8 cellular contexts compared by ENCODE assay signal in genomic region chr6:46419576-46420002, GRCh38.
DNase-seq lines count a peak whose midpoint lies in the region; ATAC-seq and TF ChIP-seq lines count a peak whose summit lies in the region.

No MANE protein-coding gene starts in this region.

- H3K4me1 Mint-ChIP-seq in endothelial cell (ENCODE audit: unreplicated experiment), result peaks cover 7% of the 10 kb centered on the region

- H3K27me3 Mint-ChIP-seq in endothelial cell (ENCODE audit: unreplicated experiment), result peaks cover 3% of the 10 kb centered on the region

- H3K4me3 ChIP-seq in MM.1S (ENCODE audit: low read length) (no peak overlapping the region), SJCRH30 (no peak overlapping the region)

- no peaks in the 10 kb centered on the region for H3K36me3 ChIP-seq in MM.1S (replicated peaks; ENCODE audit: insufficient read depth, low read length)
- H3K36me3 ChIP-seq in SJCRH30, result no peaks in the 10 kb centered on the region

- H3K27ac ChIP-seq in MM.1S (ENCODE audit: low read length), result no peak overlapping the region
- no peak overlapping the region for H3K27ac ChIP-seq in SJCRH30

- no peaks in the 10 kb centered on the region for H3K4me1 ChIP-seq in MM.1S (ENCODE audit: low read length)
- H3K4me1 ChIP-seq in SJCRH30, result no peaks in the 10 kb centered on the region

- no peak overlapping the region for H3K4me3 Mint-ChIP-seq in endothelial cell (ENCODE audit: unreplicated experiment)

- H3K79me2 ChIP-seq in MM.1S (ENCODE audit: low read length), result no peaks in the 10 kb centered on the region

- no peaks in the 10 kb centered on the region for H3K9me3 ChIP-seq in MM.1S (replicated peaks; ENCODE audit: insufficient read depth, low read length)
- H3K9me3 ChIP-seq in SJCRH30 (replicated peaks), result no peaks in the 10 kb centered on the region

- no peaks in the 10 kb centered on the region for H3K9me2 ChIP-seq in MM.1S (replicated peaks; ENCODE audit: insufficient read depth, low read length)

- no peaks in the 10 kb centered on the region for H3K9me3 Mint-ChIP-seq in endothelial cell (ENCODE audit: unreplicated experiment)

- no peaks in the 10 kb centered on the region for H3K27me3 ChIP-seq in MM.1S (replicated peaks; ENCODE audit: insufficient read depth, low read length)
- no peaks in the 10 kb centered on the region for H3K27me3 ChIP-seq in SJCRH30

- peak; percentile 56 for TF ChIP-seq CTCF in MM.1S (IDR thresholded peaks at IDR 0.05; ENCODE audit: low read length)
- peak; percentile 80 for TF ChIP-seq CTCF in endothelial cell (IDR thresholded peaks at IDR 0.05; ENCODE audit: unreplicated experiment)

- intact Hi-C loops in Right ventricle myocardium superior (cut with DNase I), result loop anchor here (5.0 to 10.0 kb wide), 4 partner anchors 68 to 485 kb away; no protein-coding TSS in a partner anchor
- intact Hi-C loops in cardiac septum (cut with DNase I), result loop anchor here (1.0 to 10.0 kb wide), 3 partner anchors 72 to 325 kb away; partner anchors contain the start of gene RCAN2

- H3F3A ChIP-seq in MM.1S (ENCODE audit: insufficient read depth, low read length), result no peaks in the 10 kb centered on the region

- no peak overlapping the region for H2AFZ ChIP-seq in MM.1S (ENCODE audit: low read length)

- no peak overlapping the region for H3K9ac ChIP-seq in MM.1S (ENCODE audit: low read length)

- peak; percentile 42 for ATAC-seq in Right ventricle myocardium superior (ENCODE audit: poor library complexity)
- ATAC-seq in GM19035 (IDR thresholded peaks at IDR 0.05; ENCODE audit: unreplicated experiment), result no peak
- ATAC-seq in HG03439 (IDR thresholded peaks at IDR 0.05; ENCODE audit: unreplicated experiment), result no peak

- DNase-seq in Right ventricle myocardium superior, result no peak
- no peak for DNase-seq in cardiac septum (ENCODE audit: low spot score)
- peak; percentile 58 for DNase-seq in MM.1S
- peak; percentile 40 to 75 for DNase-seq in SJCRH30
- peak; percentile 53 for DNase-seq in endothelial cell (ENCODE audit: low spot score)
- peak; percentile 88 for DNase-seq in midbrain (lab: John Stamatoyannopoulos, UW)

- H3K36me3 Mint-ChIP-seq in endothelial cell (ENCODE audit: low read depth, unreplicated experiment), result no peaks in the 10 kb centered on the region

- no peak overlapping the region for H3K27ac Mint-ChIP-seq in endothelial cell (ENCODE audit: unreplicated experiment)

- H4K20me1 ChIP-seq in MM.1S (ENCODE audit: insufficient read depth, low read length), result no peaks in the 10 kb centered on the region

- H3K4me2 ChIP-seq in MM.1S (ENCODE audit: low read depth, low read length), result no peak overlapping the region

Comparison
In these comparisons a context has a peak if more than half of its experiments do, and no peak if none do; other contexts are left out.
1. DNase-seq: peak in MM.1S (single experiment), SJCRH30 (2 of 2), endothelial cell (single experiment) and midbrain (single experiment); none in Right ventricle myocardium superior (single experiment) and cardiac septum (single experiment).